Comparison of ENCODE assay signal across 30 cellular contexts in genomic region chr7:41774966-41775365, GRCh38.
"Had no signal": no experiment of that assay in that cellular context is flagged by ENCODE, and none has a peak within 500 bp of the region (broad histone marks: within the 10 kb centered on the region; RNA-seq: fewer than 3 reads in every experiment).

No MANE protein-coding gene starts in this region.

- FAIRE-seq: bronchial epithelial cell, keratinocyte, pancreas, TTC549 had no signal

- H3K79me2 ChIP-seq: hepatocyte had no signal

- H3K36me3 Mint-ChIP-seq: activated naive CD4-positive, alpha-beta T cell treated with anti-CD3 and anti-CD28 coated beads, Interleukin-2, amount 50 U/mL, for 72 hours had no signal

- ATAC-seq: activated naive CD4-positive, alpha-beta T cell treated with anti-CD3 and anti-CD28 coated beads, Interleukin-2, amount 50 U/mL, for 72 hours; activated T-cell treated with anti-CD3 and anti-CD28 coated beads, Interleukin-2, amount 50 U/mL, for 72 hours; gastrocnemius medialis; left cardiac atrium; pancreas; sciatic nerve; stimulated activated naive CD8-positive, alpha-beta T cell treated with anti-CD3 and anti-CD28 coated beads, Interleukin-15, Interleukin-2, amounts not matched to agents 100 U/mL and 50 U/mL, for 24 hours had no signal

- H3K4me1 Mint-ChIP-seq: nephron had no signal

- H3K4me2 ChIP-seq: hepatocyte had no signal

- H3K27me3 ChIP-seq: colonic mucosa, gastrocnemius medialis, hepatocyte, pancreas, upper lobe of left lung had no signal

- H3K4me3 ChIP-seq: colonic mucosa, gastrocnemius medialis, hepatocyte, pancreas, prostate gland, skin epidermis, thoracic aorta, upper lobe of left lung had no signal

- DNase-seq: activated CD4-positive, alpha-beta T cell treated with anti-CD3 and anti-CD28 coated beads for 4 hours; activated CD4-positive, alpha-beta T cell treated with anti-CD3 and anti-CD28 coated beads, Interleukin-2, amount 50 U/mL, for 4 hours; activated naive CD4-positive, alpha-beta T cell; activated T-cell treated with anti-CD3 and anti-CD28 coated beads for 4 hours; activated T-cell treated with anti-CD3 and anti-CD28 coated beads, Interleukin-2, amount 50 U/mL, for 72 hours; anterior cingulate cortex; colonic mucosa; effector CD8-positive, alpha-beta T cell; gastrocnemius medialis; glutamatergic neuron; left cardiac atrium; mammary epithelial cell; pancreas; retina; stimulated activated CD4-positive, alpha-beta T cell treated with anti-CD3 and anti-CD28 coated beads, Interleukin-12 subunit alpha, Interleukin-12 subunit beta, amount 100 ng/mL, for 4 hours; stimulated activated CD4-positive, alpha-beta T cell treated with anti-CD3 and anti-CD28 coated beads, Interleukin-4, amount 100 ng/mL, for 1 hour; stimulated activated naive CD8-positive, alpha-beta T cell treated with anti-CD3 and anti-CD28 coated beads, Interleukin-15, Interleukin-2, amounts not matched to agents 100 U/mL and 50 U/mL, for 24 hours; T-helper 9 cell; upper lobe of left lung had no signal

- H3K27ac ChIP-seq: colonic mucosa, gastrocnemius medialis, hepatocyte, pancreas, prostate gland, skin epidermis, thoracic aorta, upper lobe of left lung, VCaP had no signal

- H3K9me3 ChIP-seq: colonic mucosa, gastrocnemius medialis, pancreas, prostate gland, thoracic aorta, upper lobe of left lung had no signal

- H3K4me3 Mint-ChIP-seq: activated T-cell treated with anti-CD3 and anti-CD28 coated beads, Interleukin-2, amount 50 U/mL, for 72 hours; nephron had no signal

- H3K4me1 ChIP-seq: colonic mucosa, gastrocnemius medialis, pancreas, prostate gland had no signal

- H2AFZ ChIP-seq: hepatocyte had no signal

- H3K27ac Mint-ChIP-seq: activated naive CD4-positive, alpha-beta T cell treated with anti-CD3 and anti-CD28 coated beads, Interleukin-2, amount 50 U/mL, for 72 hours; activated T-cell treated with anti-CD3 and anti-CD28 coated beads, Interleukin-2, amount 50 U/mL, for 72 hours; nephron had no signal

- H3K36me3 ChIP-seq: colonic mucosa, gastrocnemius medialis, pancreas, prostate gland, thoracic aorta, upper lobe of left lung had no signal
